Comparison of ENCODE assay signal across 9 cellular contexts in genomic region chr10:987635-987905, GRCh38. TPM values are rescaled to one million over a fixed set of nuclear protein-coding genes. Genes with fewer than 3 reads are reported as not detected.
DNase-seq lines count a peak whose midpoint lies in the region; TF ChIP-seq lines count a peak whose summit lies in the region.
"Had no signal": no experiment of that assay in that cellular context is flagged by ENCODE, and none has a peak within 500 bp of the region (broad histone marks: within the 10 kb centered on the region; RNA-seq: fewer than 3 reads in every experiment).

No MANE protein-coding gene starts in this region.

- peak overlapping the region; percentile 85 for H3K4me2 ChIP-seq in Loucy (ENCODE audit: low read depth, low read length, poor library complexity, severe bottlenecking)

- no peaks in the 10 kb centered on the region for H3F3A ChIP-seq in Loucy (ENCODE audit: low read depth)

- peak overlapping the region; percentile 96 for H3K27ac Mint-ChIP-seq in chondrocyte (ENCODE audit: unreplicated experiment)

- DNase-seq in chondrocyte (ENCODE audit: low spot score) (no peak), COLO829 (ENCODE audit: low spot score) (no peak), superior temporal gyrus (ENCODE audit: extremely low spot score) (no peak), NCI-H2227 (lab: John Stamatoyannopoulos, UW; ENCODE audit: unreplicated experiment) (no peak), KG1 (lab: John Stamatoyannopoulos, UW) (no peak)

- H3K27me3 ChIP-seq in Loucy (ENCODE audit: insufficient read depth, low read length, poor library complexity, severe bottlenecking), result peaks cover 4% of the 10 kb centered on the region
- H3K27me3 ChIP-seq in mucosa of stomach (ENCODE audit: control insufficient read depth, insufficient read depth, low read length), result no peaks in the 10 kb centered on the region

- H3K9me3 ChIP-seq in ES-I3 (ENCODE audit: control insufficient read depth, insufficient read depth, low read length), result peaks cover 2% of the 10 kb centered on the region; the same call in 1 of the 2 replicates
- H3K9me3 ChIP-seq in Loucy (ENCODE audit: insufficient read depth, low read depth, low read length), result no peaks in the 10 kb centered on the region
- no peaks in the 10 kb centered on the region for H3K9me3 ChIP-seq in mucosa of stomach (ENCODE audit: control insufficient read depth, low read length)

- H3K4me3 Mint-ChIP-seq in chondrocyte (ENCODE audit: unreplicated experiment), result peak overlapping the region; percentile 88

- no peaks in the 10 kb centered on the region for H3K9me2 ChIP-seq in Loucy (replicated peaks; ENCODE audit: low read depth, low read length)

- H3K79me2 ChIP-seq in Loucy (ENCODE audit: insufficient read depth, low read length), result peaks cover 50% of the 10 kb centered on the region

- H3K4me1 ChIP-seq in ES-I3 (ENCODE audit: insufficient read depth, low read length), result peaks cover 3% of the 10 kb centered on the region; the same call in 1 of the 2 replicates
- peaks cover 32% of the 10 kb centered on the region for H3K4me1 ChIP-seq in Loucy (ENCODE audit: insufficient read depth, low read length, poor library complexity, severe bottlenecking)
- H3K4me1 ChIP-seq in mucosa of stomach (ENCODE audit: control insufficient read depth, insufficient read depth, low read length), result peaks cover 47% of the 10 kb centered on the region

- H3K36me3 ChIP-seq in ES-I3 (ENCODE audit: insufficient read depth, low read length) (peaks cover under 1% of the 10 kb centered on the region; the same call in 1 of the 2 replicates), Loucy (ENCODE audit: insufficient read depth, low read length) (peaks cover 3% of the 10 kb centered on the region; the same call in 1 of the 2 replicates), mucosa of stomach (ENCODE audit: control insufficient read depth, insufficient read depth, low read length) (no peaks in the 10 kb centered on the region)

- no peaks in the 10 kb centered on the region for H3K27me3 Mint-ChIP-seq in chondrocyte (ENCODE audit: low read depth)

- H2AFZ ChIP-seq in Loucy (ENCODE audit: low read length), result peak overlapping the region; percentile 91

- H3K4me1 Mint-ChIP-seq in chondrocyte (ENCODE audit: low read depth), result peaks cover 38% of the 10 kb centered on the region

- peaks cover 3% of the 10 kb centered on the region for H3K36me3 Mint-ChIP-seq in chondrocyte (ENCODE audit: low read depth)

- no peaks in the 10 kb centered on the region for H3K9me3 Mint-ChIP-seq in chondrocyte (ENCODE audit: low read depth)

- H3K4me3 ChIP-seq in Loucy (ENCODE audit: low read length, poor library complexity, severe bottlenecking), result peak overlapping the region; percentile 100
- peak overlapping the region; percentile 58 for H3K4me3 ChIP-seq in mucosa of stomach (ENCODE audit: low read length)

- TF ChIP-seq CTCF in Loucy (conservative IDR thresholded peaks at IDR 0.05; ENCODE audit: low read length) (no peak), chondrocyte (IDR thresholded peaks at IDR 0.05) (no peak)

- H3K9ac ChIP-seq in ES-I3 (ENCODE audit: low read depth, low read length) (peak overlapping the region; percentile 95), Loucy (ENCODE audit: low read depth, low read length, poor library complexity, severe bottlenecking) (peak overlapping the region; percentile 94), mucosa of stomach (ENCODE audit: low read length) (peak overlapping the region; percentile 89)

- peaks cover 27% of the 10 kb centered on the region for H4K20me1 ChIP-seq in Loucy (ENCODE audit: insufficient read depth, low read length, poor library complexity, severe bottlenecking)

RNA-seq across cellular contexts. Expression of gene GTPBP4, which starts 0.7 kb away (rescaled TPM):
- 48.5 to 57.8 TPM (median 54.8 TPM) in 3 replicates for total RNA-seq in chondrocyte

RNA-seq across cellular contexts. Expression of gene IDI2, which starts 38.1 kb away (rescaled TPM):
- not detected in 3 replicates for total RNA-seq in chondrocyte
- total RNA-seq: T-helper 1 cell treated with Interleukin-12 subunit alpha and Interleukin-12 subunit beta and Interleukin-4 antibody, amounts not matched to agents 30 ng/mL and 1 ng/mL, for 36 hours had no signal

RNA-seq across cellular contexts. Expression of gene LARP4B, which starts 56.1 kb away (rescaled TPM):
- total RNA-seq in chondrocyte, result 57.4 to 72.0 TPM (median 67.1 TPM) in 3 replicates
